ENCODE assay signal across 10 cellular contexts in genomic region chr6:45586216-45587171, GRCh38.
DNase-seq lines count a peak whose midpoint lies in the region; ATAC-seq lines count a peak whose summit lies in the region.
"Had no signal": no experiment of that assay in that cellular context is flagged by ENCODE, and none has a peak within 500 bp of the region (broad histone marks: within the 10 kb centered on the region; RNA-seq: fewer than 3 reads in every experiment).

No MANE protein-coding gene starts in this region.

- H3K9me3 Mint-ChIP-seq in CD8-positive, alpha-beta memory T cell: peaks cover 0 to 7% (median 0%) of the 10 kb centered on the region in 5 donors
- peaks cover 0 to 12% (median 3%) of the 10 kb centered on the region in 9 donors for H3K9me3 Mint-ChIP-seq in naive thymus-derived CD8-positive, alpha-beta T cell

- CTCF ChIA-PET in CD8-positive, alpha-beta memory T cell (lab: Charles Lee): interaction anchor here (1.2 to 1.3 kb wide), 2 partner anchors 8 to 13 kb away, joined by 3 to 5 read pairs; no protein-coding TSS in a partner anchor

- peak overlapping the region; percentile 60 to 91 (median 80) for H3K4me3 Mint-ChIP-seq in CD8-positive, alpha-beta memory T cell
- H3K4me3 Mint-ChIP-seq in naive thymus-derived CD8-positive, alpha-beta T cell: peak overlapping the region; percentile 73 to 91 (median 83)

- DNase-seq in CD8-positive, alpha-beta memory T cell: peak; percentile 33 to 88 (median 78)
- peak in 3 of 5 experiments; percentile 50 to 97 (median 84) for DNase-seq in T-helper 2 cell
- DNase-seq in activated T-helper 9 cell treated with anti-CD3 and anti-CD28 coated beads, Interleukin-2, amount 50 U/mL, for 16 hours (ENCODE audit: low read depth): peak; percentile 28
- DNase-seq in naive thymus-derived CD8-positive, alpha-beta T cell: peak; percentile 20 to 93 (median 68)
- no peak for DNase-seq in SKM-1 treated with dmso at 0.1 percent for 144 hours (lab: John Stamatoyannopoulos, UW; ENCODE audit: unreplicated experiment)
- DNase-seq in NCI-H187 (lab: John Stamatoyannopoulos, UW): no peak
- no peak for DNase-seq in RKO (ENCODE audit: low spot score)
- DNase-seq: NCI-H187 treated with DMSO at 0.1 percent for 48 hours; stimulated activated naive B cell treated with anti-CD40 and anti-IgM and Interleukin-4, amounts not matched to agents 10 μg/mL and 1 μg/mL and 100 μg/mL, for 72 hours had no signal

- POLR2A ChIA-PET in CD8-positive, alpha-beta memory T cell (lab: Charles Lee): interaction anchor here (0.7 kb wide), 1 partner anchor 29 kb away, joined by 3 read pairs; no protein-coding TSS in a partner anchor
- POLR2A ChIA-PET in naive thymus-derived CD8-positive, alpha-beta T cell (lab: Charles Lee): interaction anchor here (0.7 to 3.1 kb wide), 10 partner anchors 11 to 276 kb away, joined by 3 to 11 read pairs (median 4); partner anchors contain the start of gene SUPT3H

- H3K4me1 Mint-ChIP-seq in CD8-positive, alpha-beta memory T cell: peaks cover 68 to 81% (median 71%) of the 10 kb centered on the region in 3 donors
- peaks cover 36 to 68% (median 62%) of the 10 kb centered on the region in 4 donors for H3K4me1 Mint-ChIP-seq in naive thymus-derived CD8-positive, alpha-beta T cell

- H3K27ac ChIP-seq in CD8-positive, alpha-beta memory T cell (ENCODE audit: low read depth, low read length): no peak overlapping the region

- H3K36me3 ChIP-seq in CD8-positive, alpha-beta memory T cell (ENCODE audit: insufficient read depth, low read length): no peaks in the 10 kb centered on the region

- H3K27ac Mint-ChIP-seq in CD8-positive, alpha-beta memory T cell: peak overlapping the region; percentile 70 to 97 (median 92)
- H3K27ac Mint-ChIP-seq in naive thymus-derived CD8-positive, alpha-beta T cell: peak overlapping the region; percentile 51 to 97 (median 90)

- no peaks in the 10 kb centered on the region for H3K27me3 Mint-ChIP-seq in CD8-positive, alpha-beta memory T cell
- H3K27me3 Mint-ChIP-seq in naive thymus-derived CD8-positive, alpha-beta T cell: no peaks in the 10 kb centered on the region

- H3K9me3 ChIP-seq in CD8-positive, alpha-beta memory T cell (ENCODE audit: low read length): no peaks in the 10 kb centered on the region

- peak; percentile 83 to 84 for ATAC-seq in naive thymus-derived CD8-positive, alpha-beta T cell
- no peak for ATAC-seq in HG02973 (IDR thresholded peaks at IDR 0.05; ENCODE audit: unreplicated experiment)

- peak overlapping the region; percentile 51 for H3K4me3 ChIP-seq in CD8-positive, alpha-beta memory T cell (ENCODE audit: low read length)

- peaks cover 0 to 6% (median 0%) of the 10 kb centered on the region in 3 donors for H3K36me3 Mint-ChIP-seq in CD8-positive, alpha-beta memory T cell
- peaks cover 0 to 2% (median 0%) of the 10 kb centered on the region in 3 donors for H3K36me3 Mint-ChIP-seq in naive thymus-derived CD8-positive, alpha-beta T cell

- peaks cover 65% of the 10 kb centered on the region for H3K4me1 ChIP-seq in CD8-positive, alpha-beta memory T cell (ENCODE audit: insufficient read depth, low read length)

- no peaks in the 10 kb centered on the region for H3K27me3 ChIP-seq in CD8-positive, alpha-beta memory T cell (ENCODE audit: insufficient read depth, low read length, poor library complexity, severe bottlenecking)

Comparison
In these comparisons a context has a peak if more than half of its experiments do, and no peak if none do; other contexts are left out.
1. DNase-seq: peak in CD8-positive, alpha-beta memory T cell (5 of 5), T-helper 2 cell (3 of 5), activated T-helper 9 cell treated with anti-CD3 and anti-CD28 coated beads, Interleukin-2, amount 50 U/mL, for 16 hours (single experiment) and naive thymus-derived CD8-positive, alpha-beta T cell (10 of 10); none in SKM-1 treated with dmso at 0.1 percent for 144 hours (single experiment), NCI-H187 (0 of 2) and RKO (single experiment).